In the genomic region with DNA sequence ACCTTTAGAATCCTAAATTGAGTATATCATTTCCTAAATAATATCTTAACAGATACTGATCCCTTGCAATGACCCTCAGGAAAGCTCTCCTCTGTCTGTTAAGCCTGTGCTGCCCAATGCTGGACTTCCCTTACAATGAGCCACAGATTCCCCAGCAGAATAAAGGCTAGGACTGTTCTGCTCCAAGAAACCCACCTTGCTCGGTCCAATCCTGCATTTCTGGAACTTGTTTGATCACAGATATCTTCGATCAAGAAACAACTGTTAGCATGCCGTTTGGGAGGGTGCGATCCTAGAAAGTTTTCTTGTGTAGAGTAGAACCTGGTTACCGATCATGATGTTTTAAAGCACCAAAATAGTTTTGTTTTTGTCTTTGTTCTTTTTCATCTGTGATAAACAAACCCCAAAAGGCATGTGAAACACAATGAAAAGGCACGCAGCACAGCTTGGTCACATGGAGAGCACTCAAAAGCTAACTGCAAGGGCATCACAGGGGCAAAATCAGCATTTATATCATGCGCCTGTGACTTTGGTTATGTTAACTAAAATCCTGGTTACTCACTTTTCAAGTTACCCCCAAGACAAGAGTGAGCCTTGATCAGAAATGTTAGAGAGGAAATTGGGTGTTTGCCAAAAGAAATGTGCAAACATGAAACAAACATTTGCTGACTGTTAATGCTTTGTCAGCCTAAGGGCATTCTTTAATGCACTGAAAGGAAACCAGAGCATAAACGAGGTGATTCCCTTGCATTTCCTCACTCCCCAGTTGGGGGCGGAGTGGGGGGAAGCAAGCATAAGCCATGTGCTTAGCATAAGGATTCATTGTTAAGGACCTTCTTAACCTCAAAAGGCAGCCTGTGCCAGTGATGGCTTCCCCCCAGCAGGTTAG, we compare ENCODE assay signal across 23 cellular contexts.
DNase-seq lines count a peak whose midpoint lies in the region; ATAC-seq and TF ChIP-seq lines count a peak whose summit lies in the region.
"Had no signal": no experiment of that assay in that cellular context is flagged by ENCODE, and none has a peak within 500 bp of the region (broad histone marks: within the 10 kb centered on the region; RNA-seq: fewer than 3 reads in every experiment).

No MANE protein-coding gene starts in this region.

- H3K27ac Mint-ChIP-seq in activated naive CD8-positive, alpha-beta T cell treated with anti-CD3 and anti-CD28 coated beads, Interleukin-2, amount 50 U/mL, for 24 hours, result no peak overlapping the region
- H3K27ac Mint-ChIP-seq: B cell; IgD-negative memory B cell; stimulated activated naive B cell treated with anti-CD40 and anti-IgM and Interleukin-4, amounts not matched to agents 10 μg/mL and 1 μg/mL and 100 μg/mL, for 72 hours had no signal

- no peaks in the 10 kb centered on the region for H3K4me1 Mint-ChIP-seq in activated naive CD8-positive, alpha-beta T cell treated with anti-CD3 and anti-CD28 coated beads, Interleukin-2, amount 50 U/mL, for 24 hours
- H3K4me1 Mint-ChIP-seq: B cell; IgD-negative memory B cell; stimulated activated naive B cell treated with anti-CD40 and anti-IgM and Interleukin-4, amounts not matched to agents 10 μg/mL and 1 μg/mL and 100 μg/mL, for 72 hours had no signal

- no peaks in the 10 kb centered on the region for H3K79me2 ChIP-seq in PC-3 (ENCODE audit: low read length)

- no peaks in the 10 kb centered on the region for H3K27me3 Mint-ChIP-seq in activated naive CD8-positive, alpha-beta T cell treated with anti-CD3 and anti-CD28 coated beads, Interleukin-2, amount 50 U/mL, for 24 hours
- H3K27me3 Mint-ChIP-seq: stimulated activated naive B cell treated with anti-CD40 and anti-IgM and Interleukin-4, amounts not matched to agents 10 μg/mL and 1 μg/mL and 100 μg/mL, for 72 hours had no signal

- H3K27ac ChIP-seq in PC-3 (ENCODE audit: low read length), result no peak overlapping the region
- no peak overlapping the region for H3K27ac ChIP-seq in foreskin keratinocyte
- H3K27ac ChIP-seq: 22Rv1, adrenal gland, dorsolateral prefrontal cortex, SJSA1, thyroid gland had no signal

- H3K4me3 Mint-ChIP-seq in activated naive CD8-positive, alpha-beta T cell treated with anti-CD3 and anti-CD28 coated beads, Interleukin-2, amount 50 U/mL, for 24 hours, result no peak overlapping the region
- H3K4me3 Mint-ChIP-seq: B cell; IgD-negative memory B cell; stimulated activated naive B cell treated with anti-CD40 and anti-IgM and Interleukin-4, amounts not matched to agents 10 μg/mL and 1 μg/mL and 100 μg/mL, for 72 hours had no signal

- no peak overlapping the region for H3K4me2 ChIP-seq in PC-3 (ENCODE audit: low read length)

- DNase-seq in DMS 273 (lab: John Stamatoyannopoulos, UW; ENCODE audit: unreplicated experiment) (peak; percentile 1), DMS 273 treated with DMSO at 0.1 percent for 48 hours (lab: John Stamatoyannopoulos, UW) (no peak), PC-3 (peak; percentile 13), foreskin keratinocyte (peak in 1 of 2 donors; percentile 41), renal cortical epithelial cell (ENCODE audit: low read depth) (peak; percentile 96), NCI-H2171 treated with DMSO at 0.1 percent for 48 hours (lab: John Stamatoyannopoulos, UW) (no peak)
- DNase-seq in activated CD4-positive, CD25-positive, alpha-beta regulatory T cell (lab: John Stamatoyannopoulos, UW), result no peak
- no peak for DNase-seq in activated naive CD8-positive, alpha-beta T cell treated with anti-CD3 and anti-CD28 coated beads, Interleukin-2, amount 50 U/mL, for 24 hours
- DNase-seq: activated CD4-positive, alpha-beta T cell treated with anti-CD3 and anti-CD28 coated beads for 48 hours; activated effector memory CD4-positive, alpha-beta T cell treated with anti-CD3 and anti-CD28 coated beads, Interleukin-2, amount 50 U/mL, for 16 hours; adrenal gland; dorsolateral prefrontal cortex; NCI-H1930; NCI-H510A treated with DMSO at 0.1 percent for 48 hours; right cardiac atrium; stimulated activated naive B cell treated with anti-CD40 and anti-IgM and Interleukin-4, amounts not matched to agents 10 μg/mL and 1 μg/mL and 100 μg/mL, for 72 hours; T1000; thyroid gland had no signal

- no peaks in the 10 kb centered on the region for H3F3A ChIP-seq in PC-3 (ENCODE audit: low read length, unreplicated experiment)

- no peak for ATAC-seq in PC-3
- ATAC-seq in foreskin keratinocyte, result peak; percentile 65
- ATAC-seq in activated naive CD8-positive, alpha-beta T cell treated with anti-CD3 and anti-CD28 coated beads, Interleukin-2, amount 50 U/mL, for 24 hours, result no peak
- ATAC-seq: left lobe of liver; right cardiac atrium; stimulated activated naive B cell treated with anti-CD40 and anti-IgM and Interleukin-4, amounts not matched to agents 10 μg/mL and 1 μg/mL and 100 μg/mL, for 72 hours had no signal

- no TSS peak for BruUV-seq in PC-3 (replicated peaks; lab: Mats Ljungman, UMichigan)

- H3K4me1 ChIP-seq in PC-3 (ENCODE audit: insufficient read depth, low read length), result no peaks in the 10 kb centered on the region
- no peaks in the 10 kb centered on the region for H3K4me1 ChIP-seq in foreskin keratinocyte
- H3K4me1 ChIP-seq: adrenal gland, SJSA1, thyroid gland had no signal

- H3K36me3 ChIP-seq in PC-3 (ENCODE audit: low read depth, low read length), result no peaks in the 10 kb centered on the region
- H3K36me3 ChIP-seq: adrenal gland, SJSA1, thyroid gland had no signal

- CTCF ChIA-PET in PC-3 (lab: Charles Lee), result no interaction called here

- no peak for TF ChIP-seq CTCF in PC-3 (conservative IDR thresholded peaks at IDR 0.05; ENCODE audit: low read depth, low read length)
- TF ChIP-seq CTCF in foreskin keratinocyte (conservative IDR thresholded peaks at IDR 0.05), result peak; percentile 9

- no peak overlapping the region for H3K9ac ChIP-seq in PC-3 (ENCODE audit: low read length)

- H3K27me3 ChIP-seq in PC-3 (ENCODE audit: low read length) (peaks cover 70% of the 10 kb centered on the region), foreskin keratinocyte (peaks cover 3% of the 10 kb centered on the region)
- H3K27me3 ChIP-seq: adrenal gland, thyroid gland had no signal

- H3K36me3 Mint-ChIP-seq in activated naive CD8-positive, alpha-beta T cell treated with anti-CD3 and anti-CD28 coated beads, Interleukin-2, amount 50 U/mL, for 24 hours (ENCODE audit: low read depth), result no peaks in the 10 kb centered on the region
- H3K36me3 Mint-ChIP-seq: IgD-negative memory B cell; stimulated activated naive B cell treated with anti-CD40 and anti-IgM and Interleukin-4, amounts not matched to agents 10 μg/mL and 1 μg/mL and 100 μg/mL, for 72 hours had no signal

- no peaks in the 10 kb centered on the region for H3K9me3 ChIP-seq in PC-3 (ENCODE audit: low read length)
- H3K9me3 ChIP-seq: adrenal gland, SJSA1, thyroid gland had no signal

- H3K4me3 ChIP-seq in PC-3 (ENCODE audit: low read length), result no peak overlapping the region
- H3K4me3 ChIP-seq: adrenal gland, dorsolateral prefrontal cortex, SJSA1, thyroid gland had no signal

- intact Hi-C loops in PC-3 (cut with micrococcal nuclease), result no loop called here

- no peaks in the 10 kb centered on the region for H4K20me1 ChIP-seq in PC-3 (ENCODE audit: low read length)

- no peak overlapping the region for H2AFZ ChIP-seq in PC-3 (ENCODE audit: low read length)

- POLR2A ChIA-PET in PC-3 (lab: Charles Lee; ENCODE audit: unreplicated experiment), result no interaction called here

- H3K9me3 Mint-ChIP-seq in activated naive CD8-positive, alpha-beta T cell treated with anti-CD3 and anti-CD28 coated beads, Interleukin-2, amount 50 U/mL, for 24 hours, result no peaks in the 10 kb centered on the region

- no peaks in the 10 kb centered on the region for H3K9me2 ChIP-seq in PC-3 (replicated peaks; ENCODE audit: low read length)

Comparison
In these comparisons a context has a peak if more than half of its experiments do, and no peak if none do; other contexts are left out.
1. DNase-seq: peak in DMS 273 (single experiment), PC-3 (single experiment) and renal cortical epithelial cell (single experiment); none in DMS 273 treated with DMSO at 0.1 percent for 48 hours (single experiment), activated CD4-positive, CD25-positive, alpha-beta regulatory T cell (0 of 4), NCI-H2171 treated with DMSO at 0.1 percent for 48 hours (single experiment) and activated naive CD8-positive, alpha-beta T cell treated with anti-CD3 and anti-CD28 coated beads, Interleukin-2, amount 50 U/mL, for 24 hours (single experiment).